Comparison of ENCODE assay signal across 11 cellular contexts in genomic region chr5:149452665-149453617, GRCh38.
DNase-seq lines count a peak whose midpoint lies in the region; ATAC-seq and FAIRE-seq lines count a peak whose summit lies in the region.
"Had no signal": no experiment of that assay in that cellular context is flagged by ENCODE, and none has a peak within 500 bp of the region (broad histone marks: within the 10 kb centered on the region; RNA-seq: fewer than 3 reads in every experiment).

No MANE protein-coding gene starts in this region.

- no peak for ATAC-seq in HG03196 (IDR thresholded peaks at IDR 0.05; ENCODE audit: unreplicated experiment)

- no peaks in the 10 kb centered on the region for H3K27me3 ChIP-seq in small intestine (ENCODE audit: control insufficient read depth in 2 of 2, insufficient read depth in 2 of 2, low read length in 2 of 2)

- peak overlapping the region; percentile 92 to 93 for H3K27ac ChIP-seq in small intestine (ENCODE audit: low read depth in 1 of 2, low read length in 1 of 2)

- peak; percentile 85 for DNase-seq in HCEC 1CT
- peak; percentile 73 for DNase-seq in brain pericyte (ENCODE audit: low read depth, low spot score)
- DNase-seq in iris pigment epithelial cell (ENCODE audit: low read depth) = peak; percentile 97
- no peak for DNase-seq in small intestine
- DNase-seq in activated CD4-positive, alpha-beta T cell treated with anti-CD3 and anti-CD28 coated beads for 48 hours = no peak
- DNase-seq in stimulated activated CD8-positive, alpha-beta memory T cell treated with anti-CD3 and anti-CD28 coated beads, Interleukin-4, amount 100 ng/mL, for 48 hours = no peak
- DNase-seq in cerebellar nuclear complex (lab: John Stamatoyannopoulos, UW) = no peak
- DNase-seq: activated B cell treated with CpG ODN at 0.5 μM for 24 hours; stimulated activated naive CD4-positive, alpha-beta T cell had no signal

- no peaks in the 10 kb centered on the region for H3K9me3 ChIP-seq in small intestine (ENCODE audit: control insufficient read depth, low read depth)

- FAIRE-seq in small intestine (lab: Jason Lieb, UNC) = no peak
- FAIRE-seq: GM12878 had no signal

- 73 to 80% (median 75%) methylated on average over 16 of the region's 16 CpGs for WGBS in small intestine, 3 donors

- H3K36me3 ChIP-seq in small intestine (ENCODE audit: control insufficient read depth in 2 of 2, insufficient read depth in 2 of 2, low read length in 2 of 2) = no peaks in the 10 kb centered on the region

- H3K4me1 ChIP-seq in small intestine (ENCODE audit: control insufficient read depth in 2 of 2, insufficient read depth in 1 of 2, low read depth in 1 of 2, low read length in 1 of 2) = peaks cover 7 to 11% of the 10 kb centered on the region in 2 donors

- H3K4me3 ChIP-seq in small intestine (ENCODE audit: low read depth in 1 of 2, low read length in 2 of 2) = no peak overlapping the region
- H3K4me3 ChIP-seq: GM12878 had no signal

Comparison
In these comparisons a context has a peak if more than half of its experiments do, and no peak if none do; other contexts are left out.
1. DNase-seq: peak in HCEC 1CT (single experiment), brain pericyte (single experiment) and iris pigment epithelial cell (single experiment); none in small intestine (single experiment), activated CD4-positive, alpha-beta T cell treated with anti-CD3 and anti-CD28 coated beads for 48 hours (single experiment), stimulated activated CD8-positive, alpha-beta memory T cell treated with anti-CD3 and anti-CD28 coated beads, Interleukin-4, amount 100 ng/mL, for 48 hours (single experiment) and cerebellar nuclear complex (0 of 2).